ENCODE assay signal across 1 cellular context in genomic region chr1:46532498-46533178, GRCh38.
TF ChIP-seq lines count a peak whose summit lies in the region.

No MANE protein-coding gene starts in this region.

TF ChIP-seq in SK-N-SH treated with all-trans-retinoic acid at 6 μM for 48 hours, 23 proteins besides CTCF, POLR2A, EP300 and RAD21 (continued from another document):
- TF ChIP-seq TSHZ2 (CRISPR knock-in tag; IDR thresholded peaks at IDR 0.05): no peak
- no peak for TF ChIP-seq GLIS3 (CRISPR knock-in tag; IDR thresholded peaks at IDR 0.05)
- no peak for TF ChIP-seq ZFP3 (CRISPR knock-in tag; IDR thresholded peaks at IDR 0.05)
